ENCODE assay signal across 22 cellular contexts in genomic region chr7:138924551-138925225, GRCh38. TPM values are rescaled to one million over a fixed set of nuclear protein-coding genes. Genes with fewer than 3 reads are reported as not detected.
A peak's percentile ranks its signal among the peaks of the same experiment; 100 is the strongest.
DNase-seq lines count a peak whose midpoint lies in the region; ATAC-seq and TF ChIP-seq lines count a peak whose summit lies in the region.
"Had no signal": no experiment of that assay in that cellular context is flagged by ENCODE, and none has a peak within 500 bp of the region (broad histone marks: within the 10 kb centered on the region; RNA-seq: fewer than 3 reads in every experiment).

No MANE protein-coding gene starts in this region.

- peak overlapping the region; percentile 41 for H3K27ac Mint-ChIP-seq in endodermal cell
- no peak overlapping the region for H3K27ac Mint-ChIP-seq in stimulated activated memory B cell treated with anti-CD40 and anti-IgM and Interleukin-4, amounts not matched to agents 10 μg/mL and 1 μg/mL and 100 μg/mL, for 72 hours
- H3K27ac Mint-ChIP-seq: activated CD8-positive, alpha-beta T cell treated with anti-CD3 and anti-CD28 coated beads, Interleukin-2, amount 10 ng/mL, durations not matched to agents 7 days and 5 days; activated naive CD8-positive, alpha-beta T cell had no signal

- H3K9ac ChIP-seq in HUES48 (ENCODE audit: low read depth, low read length) (no peak overlapping the region), endodermal cell (ENCODE audit: extremely low read depth, low read length, poor library complexity, severe bottlenecking) (no peak overlapping the region), trophoblast cell (ENCODE audit: low read length) (peak overlapping the region; percentile 8)

- no peak for ATAC-seq in stimulated activated memory B cell treated with anti-CD40 and anti-IgM and Interleukin-4, amounts not matched to agents 10 μg/mL and 1 μg/mL and 100 μg/mL, for 72 hours
- ATAC-seq in gastroesophageal sphincter = no peak
- ATAC-seq: activated CD8-positive, alpha-beta T cell treated with anti-CD3 and anti-CD28 coated beads, Interleukin-2, amount 10 ng/mL, durations not matched to agents 7 days and 5 days; activated T-cell treated with anti-CD3 and anti-CD28 coated beads, Interleukin-2, amount 50 U/mL, for 4 hours; body of pancreas; psoas muscle had no signal

- H3K27me3 Mint-ChIP-seq in endodermal cell (ENCODE audit: insufficient read depth) = no peaks in the 10 kb centered on the region
- peaks cover 9% of the 10 kb centered on the region for H3K27me3 Mint-ChIP-seq in stimulated activated memory B cell treated with anti-CD40 and anti-IgM and Interleukin-4, amounts not matched to agents 10 μg/mL and 1 μg/mL and 100 μg/mL, for 72 hours
- H3K27me3 Mint-ChIP-seq: activated naive CD8-positive, alpha-beta T cell had no signal

- peak overlapping the region; percentile 13 for H3K14ac ChIP-seq in trophoblast cell (ENCODE audit: low read length)

- TF ChIP-seq EP300 in gastroesophageal sphincter (IDR thresholded peaks at IDR 0.05) = no peak

- H3K4me1 ChIP-seq in HUES48 (ENCODE audit: control insufficient read depth, insufficient read depth, low read length) (peaks cover 9% of the 10 kb centered on the region; the same call in 1 of the 2 replicates), endodermal cell (ENCODE audit: control insufficient read depth, insufficient read depth, low read length) (no peaks in the 10 kb centered on the region), trophoblast cell (ENCODE audit: control insufficient read depth in 1 of 2, insufficient read depth in 2 of 2, low read length in 2 of 2) (peaks cover 0 to 4% of the 10 kb centered on the region in 2 experiments), gastroesophageal sphincter (no peaks in the 10 kb centered on the region)
- H3K4me1 ChIP-seq: body of pancreas, psoas muscle, vagina had no signal

- no peak for TF ChIP-seq CTCF in endodermal cell (conservative IDR thresholded peaks at IDR 0.05)
- no peak for TF ChIP-seq CTCF in gastroesophageal sphincter (IDR thresholded peaks at IDR 0.05)

- H3K36me3 ChIP-seq in HUES48 (ENCODE audit: control insufficient read depth, insufficient read depth, low read length) (no peaks in the 10 kb centered on the region), endodermal cell (ENCODE audit: control insufficient read depth, insufficient read depth, low read length) (no peaks in the 10 kb centered on the region), trophoblast cell (ENCODE audit: control insufficient read depth in 1 of 2, insufficient read depth in 2 of 2, low read length in 2 of 2) (no peaks in the 10 kb centered on the region), gastroesophageal sphincter (no peaks in the 10 kb centered on the region)
- H3K36me3 ChIP-seq: vagina, WERI-Rb-1 had no signal

- H2AK5ac ChIP-seq in trophoblast cell (ENCODE audit: low read length) = no peak overlapping the region

- no peak overlapping the region for H3K23ac ChIP-seq in trophoblast cell (ENCODE audit: low read length)

- no peaks in the 10 kb centered on the region for H3K79me1 ChIP-seq in trophoblast cell (ENCODE audit: low read length)

- H4K91ac ChIP-seq in trophoblast cell (ENCODE audit: low read depth, low read length) = no peak overlapping the region

- H3K4me2 ChIP-seq in trophoblast cell (ENCODE audit: low read length) = no peak overlapping the region
- H3K4me2 ChIP-seq: smooth muscle cell had no signal

- H3K4me3 Mint-ChIP-seq in endodermal cell = no peak overlapping the region
- H3K4me3 Mint-ChIP-seq in stimulated activated memory B cell treated with anti-CD40 and anti-IgM and Interleukin-4, amounts not matched to agents 10 μg/mL and 1 μg/mL and 100 μg/mL, for 72 hours = no peak overlapping the region
- H3K4me3 Mint-ChIP-seq: activated CD8-positive, alpha-beta T cell treated with anti-CD3 and anti-CD28 coated beads, Interleukin-2, amount 10 ng/mL, durations not matched to agents 7 days and 5 days; activated naive CD8-positive, alpha-beta T cell; activated T-cell treated with anti-CD3 and anti-CD28 coated beads, Interleukin-2, amount 50 U/mL, for 4 hours had no signal

- H3K4me3 ChIP-seq in HUES48 (ENCODE audit: low read depth, low read length) (no peak overlapping the region), endodermal cell (ENCODE audit: low read length) (no peak overlapping the region), trophoblast cell (ENCODE audit: low read depth, low read length) (no peak overlapping the region), gastroesophageal sphincter (no peak overlapping the region)
- H3K4me3 ChIP-seq: body of pancreas, psoas muscle, smooth muscle cell, vagina had no signal

- H3K4ac ChIP-seq in trophoblast cell (ENCODE audit: low read depth, low read length) = no peak overlapping the region

- no peak overlapping the region for H4K12ac ChIP-seq in trophoblast cell (ENCODE audit: low read depth, low read length)

- no peak overlapping the region for H4K8ac ChIP-seq in trophoblast cell (ENCODE audit: low read depth, low read length)

- H3K27me3 ChIP-seq in HUES48 (ENCODE audit: control insufficient read depth, insufficient read depth, low read length) (no peaks in the 10 kb centered on the region), endodermal cell (ENCODE audit: control insufficient read depth, insufficient read depth, low read length, poor library complexity, severe bottlenecking) (no peaks in the 10 kb centered on the region), trophoblast cell (ENCODE audit: insufficient read depth, low read length) (no peaks in the 10 kb centered on the region), gastroesophageal sphincter (no peaks in the 10 kb centered on the region)
- H3K27me3 ChIP-seq: body of pancreas, vagina had no signal

- no peak for TF ChIP-seq POLR2A in gastroesophageal sphincter (IDR thresholded peaks at IDR 0.05)

- peaks cover 12% of the 10 kb centered on the region for H3K4me1 Mint-ChIP-seq in endodermal cell
- no peaks in the 10 kb centered on the region for H3K4me1 Mint-ChIP-seq in stimulated activated memory B cell treated with anti-CD40 and anti-IgM and Interleukin-4, amounts not matched to agents 10 μg/mL and 1 μg/mL and 100 μg/mL, for 72 hours

- no peaks in the 10 kb centered on the region for H3K9me3 ChIP-seq in HUES48 (ENCODE audit: control insufficient read depth, insufficient read depth, low read length)
- no peaks in the 10 kb centered on the region for H3K9me3 ChIP-seq in endodermal cell (ENCODE audit: control insufficient read depth, low read length)
- peaks cover 2% of the 10 kb centered on the region for H3K9me3 ChIP-seq in trophoblast cell (ENCODE audit: insufficient read depth, low read depth, low read length)
- no peaks in the 10 kb centered on the region for H3K9me3 ChIP-seq in gastroesophageal sphincter
- H3K9me3 ChIP-seq: body of pancreas, psoas muscle, vagina had no signal

- H3K27ac ChIP-seq in HUES48 (ENCODE audit: low read depth, low read length) (peak overlapping the region; percentile 37), endodermal cell (ENCODE audit: low read depth, low read length) (no peak overlapping the region), trophoblast cell (ENCODE audit: low read depth, low read length) (no peak overlapping the region), gastroesophageal sphincter (no peak overlapping the region)
- H3K27ac ChIP-seq: body of pancreas, psoas muscle, vagina, WERI-Rb-1 had no signal

- no peak overlapping the region for H2BK12ac ChIP-seq in trophoblast cell (ENCODE audit: low read length)

- peaks cover 4% of the 10 kb centered on the region for H3K36me3 Mint-ChIP-seq in endodermal cell (ENCODE audit: low read depth)
- H3K36me3 Mint-ChIP-seq in stimulated activated memory B cell treated with anti-CD40 and anti-IgM and Interleukin-4, amounts not matched to agents 10 μg/mL and 1 μg/mL and 100 μg/mL, for 72 hours = peaks cover 5% of the 10 kb centered on the region
- H3K36me3 Mint-ChIP-seq: activated naive CD8-positive, alpha-beta T cell had no signal

- no peaks in the 10 kb centered on the region for H3K9me3 Mint-ChIP-seq in endodermal cell
- peaks cover 6% of the 10 kb centered on the region for H3K9me3 Mint-ChIP-seq in stimulated activated memory B cell treated with anti-CD40 and anti-IgM and Interleukin-4, amounts not matched to agents 10 μg/mL and 1 μg/mL and 100 μg/mL, for 72 hours
- H3K9me3 Mint-ChIP-seq: activated T-cell treated with anti-CD3 and anti-CD28 coated beads, Interleukin-2, amount 50 U/mL, for 4 hours had no signal

- H2BK5ac ChIP-seq in trophoblast cell (ENCODE audit: low read depth, low read length, poor library complexity) = no peak overlapping the region

- no peak overlapping the region for H2BK120ac ChIP-seq in trophoblast cell (ENCODE audit: insufficient read depth, low read length, poor library complexity)

- WGBS in endodermal cell (ENCODE audit: insufficient coverage in 1 of 2, insufficient read length in 1 of 2), 2 experiments = 79 to 82% methylated on average over 15 to 17 of the region's 17 CpGs
- no CpG with 5 or more reads among the region's 17 CpGs for WGBS in trophoblast cell (ENCODE audit: extremely low coverage, insufficient coverage, insufficient read length)
- WGBS in gastroesophageal sphincter (ENCODE audit: low coverage in 1 of 2), 2 donors = 51 to 66% methylated on average over 7 to 10 of the region's 17 CpGs

- peak; percentile 90 for DNase-seq in NCI-H2171 treated with DMSO at 0.1 percent for 48 hours (lab: John Stamatoyannopoulos, UW)
- DNase-seq in endodermal cell = no peak
- DNase-seq in trophoblast cell = no peak
- DNase-seq in NCI-H1694 (lab: John Stamatoyannopoulos, UW) = no peak
- DNase-seq: activated CD8-positive, alpha-beta T cell treated with anti-CD3 and anti-CD28 coated beads, Interleukin-2, amount 10 ng/mL, durations not matched to agents 7 days and 5 days; activated T-cell treated with anti-CD3 and anti-CD28 coated beads, Interleukin-2, amount 50 U/mL, for 4 hours; AML-193; body of pancreas; erythroblast; NCI-H146; NCI-H510A; psoas muscle; Right ventricle myocardium superior; stimulated activated CD4-positive, alpha-beta T cell treated with anti-CD3 and anti-CD28 coated beads, Interleukin-4, amount 100 ng/mL, for 24 hours; T-helper 1 cell; WERI-Rb-1 had no signal

- no peak overlapping the region for H2AFZ ChIP-seq in trophoblast cell (ENCODE audit: insufficient read depth, low read length, poor library complexity)

- peaks cover 2% of the 10 kb centered on the region for H3K79me2 ChIP-seq in trophoblast cell (ENCODE audit: control insufficient read depth, insufficient read depth, low read length, poor library complexity)

- H3K18ac ChIP-seq in trophoblast cell (ENCODE audit: low read length) = no peak overlapping the region

RNA-seq across cellular contexts. Expression of gene KIAA1549, which starts 56.5 kb away (rescaled TPM):
- 10 to 100 TPM; 18.7 to 19.3 TPM for total RNA-seq in endodermal cell
- polyA plus RNA-seq in endodermal cell (2013, experiment 1 of 2) = 22.6 TPM
- 21.7 TPM for polyA plus RNA-seq in endodermal cell (2013, experiment 2 of 2)
- polyA plus RNA-seq in trophoblast cell (2013) = 19.0 and 19.5 TPM in 2 replicates
- total RNA-seq in gastroesophageal sphincter = 1 to 10 TPM in 3 of 4 donors, under 1 TPM in 1; 0.93 to 3.8 (median 2.0) TPM

Comparison
In these comparisons a context has a peak if more than half of its experiments do, and no peak if none do; other contexts are left out.
1. RNA of gene KIAA1549, which starts 56.5 kb away (total RNA-seq): 18.7 to 19.3 TPM in endodermal cell; 0.93 to 3.8 TPM in gastroesophageal sphincter; every median in the first group is over 4 times any median in the second.